In the genomic region with DNA sequence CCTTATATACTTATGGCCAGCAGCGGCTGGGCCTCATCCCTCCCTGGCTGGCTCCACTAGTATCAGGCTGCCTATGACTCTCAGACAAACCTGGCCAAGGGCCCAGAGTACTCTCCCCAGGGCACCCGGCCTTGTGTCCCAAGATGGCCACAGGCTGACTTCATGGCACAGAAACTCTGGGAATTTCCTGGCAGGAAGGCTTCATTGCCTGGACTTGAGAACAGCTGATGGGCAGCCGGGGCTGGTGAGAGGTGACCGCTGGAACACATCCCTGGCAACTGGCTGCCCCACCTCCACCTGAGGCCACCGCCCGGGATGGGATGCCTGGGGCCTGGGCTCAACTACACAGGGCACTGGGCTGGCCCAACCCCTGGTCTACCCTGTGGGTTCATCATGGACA, we compare ENCODE assay signal across 11 cellular contexts. TPM values are rescaled to one million over a fixed set of nuclear protein-coding genes. Genes with fewer than 3 reads are reported as not detected.
DNase-seq lines count a peak whose midpoint lies in the region; ATAC-seq, FAIRE-seq and TF ChIP-seq lines count a peak whose summit lies in the region.
"Had no signal": no experiment of that assay in that cellular context is flagged by ENCODE, and none has a peak within 500 bp of the region (broad histone marks: within the 10 kb centered on the region; RNA-seq: fewer than 3 reads in every experiment).

No MANE protein-coding gene starts in this region.

- H3K9me3 ChIP-seq in A549, result peaks cover 8% of the 10 kb centered on the region
- no peaks in the 10 kb centered on the region for H3K9me3 ChIP-seq in PC-9 (ENCODE audit: insufficient read depth, low read depth)

- no TSS peak for BruUV-seq in PC-9 (replicated peaks; lab: Mats Ljungman, UMichigan)

- H3K79me1 ChIP-seq in mesendoderm (ENCODE audit: low read length), result no peaks in the 10 kb centered on the region

- H3K27ac ChIP-seq in A549 (peak overlapping the region; percentile 4 to 53; a peak in 3 of 6 replicates), PC-9 (no peak overlapping the region), mesendoderm (ENCODE audit: low read depth, low read length) (no peak overlapping the region)

- no peak overlapping the region for H3K4ac ChIP-seq in mesendoderm (ENCODE audit: low read depth, low read length)

- TF ChIP-seq POLR2A in A549 (IDR thresholded peaks at IDR 0.05; ENCODE audit: low read length), result no peak

- no peak for TF ChIP-seq EP300 in A549 (IDR thresholded peaks at IDR 0.05)

- H3K18ac ChIP-seq in mesendoderm (ENCODE audit: low read length), result no peak overlapping the region

- no peaks in the 10 kb centered on the region for H3K9me2 ChIP-seq in PC-9 (ENCODE audit: insufficient read depth)

- H3K9ac ChIP-seq in mesendoderm (ENCODE audit: low read length), result no peak overlapping the region

- peaks cover 2% of the 10 kb centered on the region for H3K36me3 Mint-ChIP-seq in progenitor cell of endocrine pancreas (ENCODE audit: insufficient read depth)

- CTCF ChIA-PET in A549 (lab: Yijun Ruan, JAX) (interaction anchor here (1.0 to 16.0 kb wide), 7 partner anchors 10 to 220 kb away, joined by 3 to 124 read pairs (median 13); no protein-coding TSS in a partner anchor), PC-9 (lab: Charles Lee) (interaction anchor here (1.0 kb wide), 1 partner anchor 90 kb away, joined by 3 read pairs; no protein-coding TSS in a partner anchor)

- H3K4me3 Mint-ChIP-seq in progenitor cell of endocrine pancreas (ENCODE audit: low read depth), result no peak overlapping the region

- H2BK15ac ChIP-seq in mesendoderm (replicated peaks; ENCODE audit: low read depth), result no peak overlapping the region

- H3K4me2 ChIP-seq in A549 (peak overlapping the region; percentile 2; the same call in 2 of the 3 replicates), PC-9 (no peak overlapping the region), mesendoderm (ENCODE audit: low read length) (no peak overlapping the region)

- no peak overlapping the region for H2BK5ac ChIP-seq in mesendoderm (ENCODE audit: low read length)

- H3K36me3 ChIP-seq in PC-9 (ENCODE audit: low read depth) (no peaks in the 10 kb centered on the region), mesendoderm (ENCODE audit: control insufficient read depth, insufficient read depth, low read length) (no peaks in the 10 kb centered on the region)

- DNase-seq in A549 (ENCODE audit: low read depth in 1 of 2, low spot score in 1 of 2), result peak in 1 of 2 experiments; percentile 70
- peak; percentile 58 to 89 for DNase-seq in PC-9
- peak; percentile 92 for DNase-seq in epithelial cell of esophagus (ENCODE audit: low read depth)
- DNase-seq in mesendoderm, result peak; percentile 57
- DNase-seq in progenitor cell of endocrine pancreas (ENCODE audit: low spot score, unreplicated experiment), result no peak
- no peak for DNase-seq in COR-L47 (lab: John Stamatoyannopoulos, UW)
- DNase-seq in DMS114 treated with DMSO at 0.1 percent for 48 hours (lab: John Stamatoyannopoulos, UW; ENCODE audit: unreplicated experiment), result no peak
- no peak for DNase-seq in NCI-H524 (lab: John Stamatoyannopoulos, UW)

- H4K20me1 ChIP-seq in PC-9 (ENCODE audit: insufficient read depth), result no peaks in the 10 kb centered on the region; the same call in 1 of the 2 replicates

- peaks cover 30% of the 10 kb centered on the region for H3F3A ChIP-seq in PC-9 (ENCODE audit: insufficient read depth, low read depth)

- no peak overlapping the region for H2AFZ ChIP-seq in PC-9

- H2AK5ac ChIP-seq in mesendoderm (ENCODE audit: low read length), result no peak overlapping the region

- H3K4me3 ChIP-seq in A549 (no peak overlapping the region), PC-9 (no peak overlapping the region), epithelial cell of esophagus (ENCODE audit: low read length) (no peak overlapping the region), mesendoderm (ENCODE audit: low read length) (no peak overlapping the region)

- H3K9me3 Mint-ChIP-seq in progenitor cell of endocrine pancreas (ENCODE audit: low read depth), result no peaks in the 10 kb centered on the region
- H3K9me3 Mint-ChIP-seq: nephron had no signal

- peaks cover 26% of the 10 kb centered on the region for H3K4me1 ChIP-seq in A549
- peaks cover 12% of the 10 kb centered on the region for H3K4me1 ChIP-seq in PC-9 (replicated peaks; ENCODE audit: insufficient read depth)
- peaks cover 3% of the 10 kb centered on the region for H3K4me1 ChIP-seq in mesendoderm (ENCODE audit: control insufficient read depth, low read depth, low read length)

- H4K5ac ChIP-seq in mesendoderm (ENCODE audit: low read length), result no peak overlapping the region

- peaks cover 7% of the 10 kb centered on the region for H3K27me3 Mint-ChIP-seq in progenitor cell of endocrine pancreas
- H3K27me3 Mint-ChIP-seq: B cell had no signal

- no peak for TF ChIP-seq CTCF in A549 (IDR thresholded peaks at IDR 0.05)
- TF ChIP-seq CTCF in PC-9 (conservative IDR thresholded peaks at IDR 0.05), result no peak
- TF ChIP-seq CTCF in epithelial cell of esophagus (IDR thresholded peaks at IDR 0.05; ENCODE audit: insufficient read depth, low read depth, low read length, missing control alignments), result no peak
- no peak for TF ChIP-seq CTCF in progenitor cell of endocrine pancreas (IDR thresholded peaks at IDR 0.05; ENCODE audit: unreplicated experiment)

- peak in 1 of 2 experiments; percentile 16; a peak in 3 of 6 replicates for ATAC-seq in A549

- no peak overlapping the region for H4K8ac ChIP-seq in mesendoderm (ENCODE audit: low read depth, low read length)

- H3K4me1 Mint-ChIP-seq in progenitor cell of endocrine pancreas (ENCODE audit: low read depth), result peaks cover 2% of the 10 kb centered on the region

- H3K56ac ChIP-seq in mesendoderm (ENCODE audit: low read length), result no peak overlapping the region

- TF ChIP-seq RAD21 in A549 (conservative IDR thresholded peaks at IDR 0.05 in 1 of 2, IDR thresholded peaks at IDR 0.05 in 1 of 2), result no peak

- POLR2A ChIA-PET in A549 (lab: Yijun Ruan, JAX) (no interaction called here), PC-9 (lab: Charles Lee; ENCODE audit: unreplicated experiment) (no interaction called here)

- H3K23ac ChIP-seq in mesendoderm (ENCODE audit: low read length), result no peak overlapping the region

- H3K27me3 ChIP-seq in PC-9 (ENCODE audit: insufficient read depth, low read depth) (no peaks in the 10 kb centered on the region), mesendoderm (ENCODE audit: insufficient read depth, low read length, poor library complexity) (no peaks in the 10 kb centered on the region)

- no peak for FAIRE-seq in A549 (lab: Jason Lieb, UNC)
- FAIRE-seq: colon had no signal

- H3K27ac Mint-ChIP-seq in progenitor cell of endocrine pancreas, result no peak overlapping the region
- H3K27ac Mint-ChIP-seq: B cell, nephron had no signal

- WGBS in A549 (ENCODE audit: missing lambda C conversion rate), result 75% methylated on average over 2 of the region's 6 CpGs
- WGBS in mesendoderm (ENCODE audit: extremely low coverage, insufficient coverage, low lambda C conversion rate), result no CpG with 5 or more reads among the region's 6 CpGs

- no peaks in the 10 kb centered on the region for H3K79me2 ChIP-seq in PC-9 (ENCODE audit: low read depth)
- no peaks in the 10 kb centered on the region for H3K79me2 ChIP-seq in mesendoderm (ENCODE audit: control insufficient read depth, insufficient read depth, low read length)

- intact Hi-C loops in PC-9 (cut with micrococcal nuclease; ENCODE audit: unreplicated experiment), result loop anchor here (2.0 kb wide), 1 partner anchor 17 kb away; no protein-coding TSS in a partner anchor

- H2BK120ac ChIP-seq in mesendoderm (ENCODE audit: low read depth, low read length), result no peak overlapping the region

TF ChIP-seq in A549, 52 proteins besides CTCF, POLR2A, EP300 and RAD21 (continues in another document):
- TF ChIP-seq FOSL2 (IDR thresholded peaks at IDR 0.05), result no peak
- 0 out of 2 replicates have a peak, but pooled peaks have one; percentile 10 for TF ChIP-seq FOSL2 (CRISPR knock-in tag; IDR thresholded peaks at IDR 0.05)
- TF ChIP-seq SREBF2 (IDR thresholded peaks at IDR 0.05), result no peak

RNA-seq across cellular contexts. Expression of a gene that starts 3.3 kb away (rescaled TPM):
- 17.5 and 22.3 TPM in 2 replicates for polyA plus RNA-seq in A549 (2011; rRNA removed)
- polyA plus RNA-seq in A549 (2012; cell fraction: cytosol; rRNA removed), result 44.6 and 54.6 TPM in 2 replicates
- polyA plus RNA-seq in A549 (2012; cell fraction: nucleus; rRNA removed), result 235 and 296 TPM in 2 replicates
- polyA plus RNA-seq in A549 (2017; fragmentation: RNase III; extraction: RNeasy Plus Mini Kit Qiagen cat#74134 plus additional on column Dnase treatment), result 36.3 to 43.5 TPM (median 42.9 TPM) in 3 replicates
- 30.0 and 30.5 TPM in 2 replicates for polyA minus RNA-seq in A549 (2011; rRNA and poly(A)+ RNA removed)
- total RNA-seq in PC-9 (2021), result 74.0 and 75.5 TPM in 2 replicates
- 14.4 TPM for polyA plus RNA-seq in mesendoderm (2013, experiment 1 of 2)
- polyA plus RNA-seq in mesendoderm (2013, experiment 2 of 2), result 13.9 TPM
- total RNA-seq in progenitor cell of endocrine pancreas, result 21.2 and 23.7 TPM in 2 replicates

RNA-seq across cellular contexts. Expression of a gene that starts 29.3 kb away (rescaled TPM):
- 3.8 and 5.8 TPM in 2 replicates for polyA plus RNA-seq in A549 (2011; rRNA removed)
- polyA plus RNA-seq in A549 (2012; cell fraction: cytosol; rRNA removed), result 8.7 and 11.4 TPM in 2 replicates
- 10.1 and 10.9 TPM in 2 replicates for polyA plus RNA-seq in A549 (2012; cell fraction: nucleus; rRNA removed)
- polyA plus RNA-seq in A549 (2017; fragmentation: RNase III; extraction: RNeasy Plus Mini Kit Qiagen cat#74134 plus additional on column Dnase treatment), result 5.0 to 6.6 TPM (median 6.2 TPM) in 3 replicates
- polyA minus RNA-seq in A549 (2011; rRNA and poly(A)+ RNA removed), result 2.6 and 4.4 TPM in 2 replicates
- total RNA-seq in PC-9 (2021), result 4.4 and 10.4 TPM in 2 replicates
- polyA plus RNA-seq in mesendoderm (2013, experiment 1 of 2), result 1.4 TPM
- polyA plus RNA-seq in mesendoderm (2013, experiment 2 of 2), result 2.3 TPM
- 0.53 and 0.67 TPM in 2 replicates for total RNA-seq in progenitor cell of endocrine pancreas
- total RNA-seq: B cell had no signal

RNA-seq across cellular contexts. Expression of a gene that starts 59.9 kb away (rescaled TPM):
- polyA plus RNA-seq in A549 (2011; rRNA removed), result 215 and 278 TPM in 2 replicates
- polyA plus RNA-seq in A549 (2012; cell fraction: cytosol; rRNA removed), result 187 and 222 TPM in 2 replicates
- polyA plus RNA-seq in A549 (2012; cell fraction: nucleus; rRNA removed), result 358 and 370 TPM in 2 replicates
- polyA plus RNA-seq in A549 (2017; fragmentation: RNase III; extraction: RNeasy Plus Mini Kit Qiagen cat#74134 plus additional on column Dnase treatment), result 184 to 391 TPM (median 352 TPM) in 3 replicates
- 649 and 679 TPM in 2 replicates for polyA minus RNA-seq in A549 (2011; rRNA and poly(A)+ RNA removed)
- total RNA-seq in PC-9 (2021), result 223 and 514 TPM in 2 replicates
- 493 TPM for polyA plus RNA-seq in mesendoderm (2013, experiment 1 of 2)
- polyA plus RNA-seq in mesendoderm (2013, experiment 2 of 2), result 506 TPM
- 399 and 402 TPM in 2 replicates for total RNA-seq in progenitor cell of endocrine pancreas

Comparison
In these comparisons a context has a peak if more than half of its experiments do, and no peak if none do; other contexts are left out.
1. DNase-seq: peak in PC-9 (2 of 2), epithelial cell of esophagus (single experiment) and mesendoderm (single experiment); none in progenitor cell of endocrine pancreas (single experiment), COR-L47 (single experiment), DMS114 treated with DMSO at 0.1 percent for 48 hours (single experiment) and NCI-H524 (0 of 2).
2. H3K27ac ChIP-seq: peak in A549 (2 of 2); none in PC-9 (single experiment) and mesendoderm (single experiment).